ENCODE assay signal across 12 cellular contexts in genomic region chr15:55224892-55225291, GRCh38. TPM values are rescaled to one million over a fixed set of nuclear protein-coding genes. Genes with fewer than 3 reads are reported as not detected.
DNase-seq lines count a peak whose midpoint lies in the region; ATAC-seq, FAIRE-seq and TF ChIP-seq lines count a peak whose summit lies in the region.
"Had no signal": no experiment of that assay in that cellular context is flagged by ENCODE, and none has a peak within 500 bp of the region (broad histone marks: within the 10 kb centered on the region; RNA-seq: fewer than 3 reads in every experiment).

No MANE protein-coding gene starts in this region.

- no peaks in the 10 kb centered on the region for H3K27me3 Mint-ChIP-seq in activated T-helper 17 cell treated with anti-CD3 and anti-CD28 coated beads, Interleukin-2, amount 50 U/mL, for 72 hours
- no peaks in the 10 kb centered on the region for H3K27me3 Mint-ChIP-seq in natural killer cell treated with Interleukin-12 subunit alpha and Interleukin-12 subunit beta and Interleukin-15 and Interleukin-18, amount 100 ng/mL, for 72 hours
- H3K27me3 Mint-ChIP-seq: type B pancreatic cell had no signal

- no peaks in the 10 kb centered on the region for H3K4me1 ChIP-seq in adrenal gland (replicated peaks in 1 of 2)
- peaks cover 0 to 56% (median 0%) of the 10 kb centered on the region in 9 donors for H3K4me1 ChIP-seq in heart right ventricle

- DNase-seq in GM19239 (ENCODE audit: insufficient read length, low spot score) (no peak), HT1080 (ENCODE audit: low read depth) (peak; percentile 17), NCI-H2227 (lab: John Stamatoyannopoulos, UW; ENCODE audit: unreplicated experiment) (no peak), adrenal gland (no peak), RKO (ENCODE audit: low spot score) (no peak), heart right ventricle (no peak)
- DNase-seq in natural killer cell treated with Interleukin-12 subunit alpha and Interleukin-12 subunit beta and Interleukin-15 and Interleukin-18, amount 100 ng/mL, for 72 hours (ENCODE audit: low spot score) = no peak
- DNase-seq: activated T-cell treated with anti-CD3 and anti-CD28 coated beads, Interleukin-2, amount 50 U/mL, for 48 hours; stimulated activated CD4-positive, alpha-beta T cell treated with anti-CD3 and anti-CD28 coated beads, Interleukin-4, amount 100 ng/mL, for 1 hour had no signal

- intact Hi-C loops in adrenal gland (cut with DNase I) = loop anchor here in 1 of 2 donors (5.0 kb wide), 1 partner anchor 67 kb away; no protein-coding TSS in a partner anchor
- intact Hi-C loops in heart right ventricle (cut with DNase I) = loop anchor here in 2 of 10 donors (10.0 kb wide), 1 partner anchor 210 kb away; no protein-coding TSS in a partner anchor

- peak overlapping the region; percentile 13 for H3K4me3 Mint-ChIP-seq in activated T-helper 17 cell treated with anti-CD3 and anti-CD28 coated beads, Interleukin-2, amount 50 U/mL, for 72 hours
- peak overlapping the region; percentile 61 for H3K4me3 Mint-ChIP-seq in natural killer cell treated with Interleukin-12 subunit alpha and Interleukin-12 subunit beta and Interleukin-15 and Interleukin-18, amount 100 ng/mL, for 72 hours
- H3K4me3 Mint-ChIP-seq: neural crest cell, type B pancreatic cell had no signal

- no peaks in the 10 kb centered on the region for H3K9me3 Mint-ChIP-seq in activated T-helper 17 cell treated with anti-CD3 and anti-CD28 coated beads, Interleukin-2, amount 50 U/mL, for 72 hours
- no peaks in the 10 kb centered on the region for H3K9me3 Mint-ChIP-seq in natural killer cell treated with Interleukin-12 subunit alpha and Interleukin-12 subunit beta and Interleukin-15 and Interleukin-18, amount 100 ng/mL, for 72 hours
- H3K9me3 Mint-ChIP-seq: neural crest cell, type B pancreatic cell had no signal

- H3K27me3 ChIP-seq in adrenal gland (no peaks in the 10 kb centered on the region), heart right ventricle (no peaks in the 10 kb centered on the region)

- H3K4me3 ChIP-seq in adrenal gland (no peak overlapping the region), heart right ventricle (no peak overlapping the region)

- TF ChIP-seq CTCF in adrenal gland (IDR thresholded peaks at IDR 0.05) (no peak), heart right ventricle (IDR thresholded peaks at IDR 0.05) (no peak)

- peak; percentile 70 for ATAC-seq in activated T-helper 17 cell treated with anti-CD3 and anti-CD28 coated beads, Interleukin-2, amount 50 U/mL, for 72 hours (replicated peaks)
- peak; percentile 20 to 52 for ATAC-seq in natural killer cell treated with Interleukin-12 subunit alpha and Interleukin-12 subunit beta and Interleukin-15 and Interleukin-18, amount 100 ng/mL, for 72 hours
- ATAC-seq in heart right ventricle = no peak

- peaks cover 0 to 3% of the 10 kb centered on the region in 2 donors for H3K36me3 ChIP-seq in adrenal gland (replicated peaks in 1 of 2)
- peaks cover 0 to 72% (median 0%) of the 10 kb centered on the region in 9 donors for H3K36me3 ChIP-seq in heart right ventricle

- TF ChIP-seq POLR2A in adrenal gland (IDR thresholded peaks at IDR 0.05) = no peak

- no peaks in the 10 kb centered on the region for H3K9me3 ChIP-seq in adrenal gland (replicated peaks in 1 of 3)
- no peaks in the 10 kb centered on the region for H3K9me3 ChIP-seq in heart right ventricle

- FAIRE-seq in GM19239 (lab: Jason Lieb, UNC) = peak; percentile 39

- peaks cover 100% of the 10 kb centered on the region for H3K36me3 Mint-ChIP-seq in activated T-helper 17 cell treated with anti-CD3 and anti-CD28 coated beads, Interleukin-2, amount 50 U/mL, for 72 hours (ENCODE audit: low read depth)
- H3K36me3 Mint-ChIP-seq in natural killer cell treated with Interleukin-12 subunit alpha and Interleukin-12 subunit beta and Interleukin-15 and Interleukin-18, amount 100 ng/mL, for 72 hours = peaks cover 39% of the 10 kb centered on the region
- H3K36me3 Mint-ChIP-seq: type B pancreatic cell had no signal

- H3K4me1 Mint-ChIP-seq in activated T-helper 17 cell treated with anti-CD3 and anti-CD28 coated beads, Interleukin-2, amount 50 U/mL, for 72 hours = peaks cover 40% of the 10 kb centered on the region
- peaks cover 53 to 60% of the 10 kb centered on the region in 2 donors for H3K4me1 Mint-ChIP-seq in natural killer cell treated with Interleukin-12 subunit alpha and Interleukin-12 subunit beta and Interleukin-15 and Interleukin-18, amount 100 ng/mL, for 72 hours (ENCODE audit: low read depth in 2 of 2)
- H3K4me1 Mint-ChIP-seq: neural crest cell had no signal

- H3K27ac Mint-ChIP-seq in activated T-helper 17 cell treated with anti-CD3 and anti-CD28 coated beads, Interleukin-2, amount 50 U/mL, for 72 hours = peak overlapping the region; percentile 69
- peak overlapping the region; percentile 94 to 97 for H3K27ac Mint-ChIP-seq in natural killer cell treated with Interleukin-12 subunit alpha and Interleukin-12 subunit beta and Interleukin-15 and Interleukin-18, amount 100 ng/mL, for 72 hours
- H3K27ac Mint-ChIP-seq: type B pancreatic cell had no signal

- no peak overlapping the region for H3K27ac ChIP-seq in adrenal gland
- peak overlapping the region in 1 of 10 donors; percentile 27 for H3K27ac ChIP-seq in heart right ventricle

RNA-seq across cellular contexts. Expression of gene RSL24D1, which starts 28.2 kb away (rescaled TPM):
- total RNA-seq in HT1080 (2014; rRNA removed; shearing (Covaris generic)) = 148 and 163 TPM in 2 replicates
- polyA plus RNA-seq in HT1080 (2015; cell fraction: cytosol; rRNA removed) = 199 and 232 TPM in 2 replicates
- 95.1 and 114 TPM in 2 replicates for polyA plus RNA-seq in HT1080 (2015; cell fraction: nucleus; rRNA removed)
- total RNA-seq in activated T-helper 17 cell treated with anti-CD3 and anti-CD28 coated beads, Interleukin-2, amount 50 U/mL, for 72 hours = 100 to 1,000 TPM; 107 to 111 TPM
- 10 to 100 TPM; 76.0 to 76.1 TPM for total RNA-seq in natural killer cell treated with Interleukin-12 subunit alpha and Interleukin-12 subunit beta and Interleukin-15 and Interleukin-18, amount 100 ng/mL, for 72 hours
- total RNA-seq in adrenal gland (10 to 100 TPM; 31.9 to 76.2 (median 50.2) TPM), heart right ventricle (10 to 100 TPM; 38.0 to 53.1 (median 40.5) TPM)
- polyA plus RNA-seq in adrenal gland (10 to 100 TPM; 43.0 to 52.3 (median 49.3) TPM), heart right ventricle (10 to 100 TPM; 32.3 to 44.2 TPM)

Comparison
In these comparisons a context has a peak if more than half of its experiments do, and no peak if none do; other contexts are left out.
1. ATAC-seq: peak in activated T-helper 17 cell treated with anti-CD3 and anti-CD28 coated beads, Interleukin-2, amount 50 U/mL, for 72 hours (single experiment) and natural killer cell treated with Interleukin-12 subunit alpha and Interleukin-12 subunit beta and Interleukin-15 and Interleukin-18, amount 100 ng/mL, for 72 hours (2 of 2); none in heart right ventricle (0 of 8).